Comparison of ENCODE assay signal across 8 cellular contexts in genomic region chr5:75337366-75338021, GRCh38. TPM values are rescaled to one million over a fixed set of nuclear protein-coding genes. Genes with fewer than 3 reads are reported as not detected.
DNase-seq lines count a peak whose midpoint lies in the region; ATAC-seq and TF ChIP-seq lines count a peak whose summit lies in the region.

No MANE protein-coding gene starts in this region.

- POLR2A ChIA-PET in CD8-positive, alpha-beta memory T cell (lab: Charles Lee): interaction anchor here (0.6 to 1.6 kb wide), 6 partner anchors 24 to 570 kb away, joined by 3 to 10 read pairs (median 5); partner anchors contain the start of genes ANKRD31, CERT1, FAM169A and GFM2

- H3K4me3 ChIP-seq in CD8-positive, alpha-beta memory T cell (ENCODE audit: low read length): peak overlapping the region; percentile 91
- H3K4me3 ChIP-seq in RWPE2 (ENCODE audit: severe bottlenecking): peak overlapping the region; percentile 89

- peaks cover 19% of the 10 kb centered on the region for H3K4me1 ChIP-seq in CD8-positive, alpha-beta memory T cell (ENCODE audit: insufficient read depth, low read length)
- peaks cover 33% of the 10 kb centered on the region for H3K4me1 ChIP-seq in RWPE2 (ENCODE audit: insufficient read depth, poor library complexity, severe bottlenecking)

- H3K27ac Mint-ChIP-seq in CD8-positive, alpha-beta memory T cell: peak overlapping the region in 1 of 8 donors; percentile 96

- peaks cover 0 to 7% (median 0%) of the 10 kb centered on the region in 3 donors for H3K36me3 Mint-ChIP-seq in CD8-positive, alpha-beta memory T cell

- no peak for TF ChIP-seq CTCF in RWPE2 (IDR thresholded peaks at IDR 0.05; ENCODE audit: poor library complexity, severe bottlenecking)

- CTCF ChIA-PET in CD8-positive, alpha-beta memory T cell (lab: Charles Lee): interaction anchor here (0.6 to 1.9 kb wide), 7 partner anchors 13 to 571 kb away, joined by 3 to 16 read pairs (median 4); partner anchors contain the start of genes ANKRD31 and GFM2

- no peaks in the 10 kb centered on the region for H3K27me3 Mint-ChIP-seq in CD8-positive, alpha-beta memory T cell

- H3K4me1 Mint-ChIP-seq in CD8-positive, alpha-beta memory T cell: peaks cover 32 to 48% (median 42%) of the 10 kb centered on the region in 3 donors

- H3K27me3 ChIP-seq in CD8-positive, alpha-beta memory T cell (ENCODE audit: insufficient read depth, low read length, poor library complexity, severe bottlenecking): no peaks in the 10 kb centered on the region
- no peaks in the 10 kb centered on the region for H3K27me3 ChIP-seq in RWPE2 (ENCODE audit: insufficient read depth, poor library complexity, severe bottlenecking)

- peak overlapping the region; percentile 90 for H3K27ac ChIP-seq in CD8-positive, alpha-beta memory T cell (ENCODE audit: low read depth, low read length)
- peak overlapping the region; percentile 86 for H3K27ac ChIP-seq in RWPE2 (ENCODE audit: poor library complexity, severe bottlenecking)

- no peaks in the 10 kb centered on the region for H3K36me3 ChIP-seq in CD8-positive, alpha-beta memory T cell (ENCODE audit: insufficient read depth, low read length)
- peaks cover 40% of the 10 kb centered on the region for H3K36me3 ChIP-seq in RWPE2 (ENCODE audit: low read depth)

- H3K4me3 Mint-ChIP-seq in CD8-positive, alpha-beta memory T cell: no peak overlapping the region

- no peak for ATAC-seq in RWPE2 (ENCODE audit: low read depth)
- peak; percentile 18 for ATAC-seq in left lobe of liver
- no peak for ATAC-seq in HG03378 (IDR thresholded peaks at IDR 0.05; ENCODE audit: unreplicated experiment)
- no peak for ATAC-seq in GM18520 (IDR thresholded peaks at IDR 0.05; ENCODE audit: unreplicated experiment)

- peak in 4 of 5 donors; percentile 17 to 61 (median 23) for DNase-seq in CD8-positive, alpha-beta memory T cell
- peak; percentile 13 for DNase-seq in H4 (ENCODE audit: low spot score)
- peak; percentile 68 for DNase-seq in RWPE2 (ENCODE audit: low spot score)
- DNase-seq in central memory CD4-positive, alpha-beta T cell: peak; percentile 25
- peak; percentile 65 for DNase-seq in left lobe of liver (ENCODE audit: low spot score)
- peak; percentile 6 for DNase-seq in stimulated activated CD8-positive, alpha-beta memory T cell treated with anti-CD3 and anti-CD28 coated beads, Interleukin-15, amount 100 ng/mL, for 24 hours (ENCODE audit: low read depth)

- H3K9me3 Mint-ChIP-seq in CD8-positive, alpha-beta memory T cell: no peaks in the 10 kb centered on the region

- no peaks in the 10 kb centered on the region for H3K9me3 ChIP-seq in CD8-positive, alpha-beta memory T cell (ENCODE audit: low read length)
- no peaks in the 10 kb centered on the region for H3K9me3 ChIP-seq in RWPE2 (ENCODE audit: severe bottlenecking)

RNA-seq across cellular contexts. Expression of gene HMGCR, which starts 0.5 kb away (rescaled TPM):
- total RNA-seq in CD8-positive, alpha-beta memory T cell: 10 to 100 TPM; 45.9 to 47.7 TPM
- 10.9 TPM for polyA plus RNA-seq in CD8-positive, alpha-beta memory T cell
- total RNA-seq in H4 (2014; rRNA removed; shearing (Covaris generic)): 73.2 and 105 TPM in 2 replicates
- 15.5 TPM for total RNA-seq in left lobe of liver

Comparison
In these comparisons a context has a peak if more than half of its experiments do, and no peak if none do; other contexts are left out.
1. DNase-seq: peak in every context shown above with its lines; median percentile 68 in RWPE2; 65 in left lobe of liver; 25 in central memory CD4-positive, alpha-beta T cell; 23 in CD8-positive, alpha-beta memory T cell; 13 in H4; 6 in stimulated activated CD8-positive, alpha-beta memory T cell treated with anti-CD3 and anti-CD28 coated beads, Interleukin-15, amount 100 ng/mL, for 24 hours.